4 cellular contexts compared by ENCODE assay signal in genomic region chr11:16375664-16376063, GRCh38. TPM values are rescaled to one million over a fixed set of nuclear protein-coding genes. Genes with fewer than 3 reads are reported as not detected.
"Had no signal": no experiment of that assay in that cellular context is flagged by ENCODE, and none has a peak within 500 bp of the region (broad histone marks: within the 10 kb centered on the region; RNA-seq: fewer than 3 reads in every experiment).

No MANE protein-coding gene starts in this region.

RNA-seq across cellular contexts. Expression of gene SOX6, which starts 19.3 kb away (rescaled TPM):
- total RNA-seq: activated naive CD4-positive, alpha-beta T cell treated with anti-CD3 and anti-CD28 coated beads for 36 hours; activated naive CD4-positive, alpha-beta T cell treated with anti-CD3 and anti-CD28 coated beads, Interleukin-2, amount 50 U/mL, for 72 hours; activated naive CD8-positive, alpha-beta T cell treated with anti-CD3 and anti-CD28 coated beads, Interleukin-2, amount 10 ng/mL, durations not matched to agents 7 days and 5 days; activated T-helper 1 cell treated with anti-CD3 and anti-CD28 coated beads, Interleukin-12 subunit alpha, Interleukin-12 subunit beta, Interleukin-2, Interleukin-4 antibody, amounts not matched to agents 30 ng/mL and 10 ng/mL and 1 ng/mL, durations not matched to agents 14 hours and 24 hours and 36 hours had no signal
